Comparison of ENCODE assay signal across 1 cellular context in genomic region chr5:141635646-141636045, GRCh38.
TF ChIP-seq lines count a peak whose summit lies in the region.

No MANE protein-coding gene starts in this region.

TF ChIP-seq in K562, 482 proteins besides CTCF, POLR2A, EP300 and RAD21:
- TF ChIP-seq EP400 (IDR thresholded peaks at IDR 0.05) = 0 out of 2 replicates have a peak, but pooled peaks have one; percentile 2
- 0 out of 2 replicates have a peak, but pooled peaks have one; percentile 29 for TF ChIP-seq MGA (IDR thresholded peaks at IDR 0.05)
- no peak for TF ChIP-seq NFIX (CRISPR knock-in tag; IDR thresholded peaks at IDR 0.05; ENCODE audit: low read depth)
- no peak for TF ChIP-seq MAFG (tag; conservative IDR thresholded peaks at IDR 0.05)
TF ChIP-seq in K562: peak in this region for 2.
